Comparison of ENCODE assay signal across 17 cellular contexts in genomic region chr7:39574673-39575349, GRCh38. TPM values are rescaled to one million over a fixed set of nuclear protein-coding genes. Genes with fewer than 3 reads are reported as not detected.
A peak's percentile ranks its signal among the peaks of the same experiment; 100 is the strongest.
DNase-seq lines count a peak whose midpoint lies in the region; ATAC-seq, FAIRE-seq and TF ChIP-seq lines count a peak whose summit lies in the region.
"Had no signal": no experiment of that assay in that cellular context is flagged by ENCODE, and none has a peak within 500 bp of the region (broad histone marks: within the 10 kb centered on the region; RNA-seq: fewer than 3 reads in every experiment).

No MANE protein-coding gene starts in this region.

- H3K79me2 ChIP-seq in endothelial cell of umbilical vein (ENCODE audit: control insufficient read depth, insufficient read depth, low read length): no peaks in the 10 kb centered on the region

- H3K27me3 ChIP-seq in endothelial cell of umbilical vein (ENCODE audit: control insufficient read depth in 2 of 2, insufficient read depth in 2 of 2, low read length in 2 of 2): no peaks in the 10 kb centered on the region
- H3K27me3 ChIP-seq in CD4-positive, alpha-beta memory T cell (ENCODE audit: insufficient read depth, low read length): no peaks in the 10 kb centered on the region
- no peaks in the 10 kb centered on the region for H3K27me3 ChIP-seq in right atrium auricular region
- H3K27me3 ChIP-seq in endodermal cell (ENCODE audit: control insufficient read depth, insufficient read depth, low read length, poor library complexity, severe bottlenecking): no peaks in the 10 kb centered on the region
- H3K27me3 ChIP-seq: BLaER1 treated with 17β-estradiol and CSF1 and Interleukin-3, amounts not matched to agents 10 nM and 100 nM had no signal

- H3K9ac ChIP-seq in endothelial cell of umbilical vein (replicated peaks; ENCODE audit: extremely low read depth, insufficient read depth, low read length) (no peak overlapping the region), endodermal cell (ENCODE audit: extremely low read depth, low read length, poor library complexity, severe bottlenecking) (no peak overlapping the region)
- H3K9ac ChIP-seq: BLaER1 treated with 17β-estradiol and CSF1 and Interleukin-3, amounts not matched to agents 10 nM and 100 nM had no signal

- DNase-seq in activated CD8-positive, alpha-beta T cell treated with anti-CD3 and anti-CD28 coated beads for 36 hours: no peak
- no peak for DNase-seq in activated CD8-positive, alpha-beta T cell treated with anti-CD3 and anti-CD28 coated beads, Interleukin-2, amount 10 ng/mL, durations not matched to agents 7 days and 5 days
- DNase-seq in T-helper 2 cell treated with Interferon-gamma antibody and Interleukin-4, amounts not matched to agents 5 μg/mL and 100 μg/mL, for 36 hours (ENCODE audit: low spot score): no peak
- no peak for DNase-seq in endothelial cell of umbilical vein (ENCODE audit: low read depth, low spot score)
- DNase-seq in CD4-positive, alpha-beta memory T cell: no peak
- no peak for DNase-seq in right atrium auricular region (ENCODE audit: low spot score)
- no peak for DNase-seq in endodermal cell
- DNase-seq: 8988T; Calu3; CD4-positive, alpha-beta T cell; DMS79 treated with DMSO at 0.1 percent for 48 hours; GF-D8; H9 had no signal

- H3K9me3 Mint-ChIP-seq in activated CD8-positive, alpha-beta T cell treated with anti-CD3 and anti-CD28 coated beads for 36 hours: no peaks in the 10 kb centered on the region
- H3K9me3 Mint-ChIP-seq in activated CD8-positive, alpha-beta T cell treated with anti-CD3 and anti-CD28 coated beads, Interleukin-2, amount 10 ng/mL, durations not matched to agents 7 days and 5 days (ENCODE audit: insufficient read depth): no peaks in the 10 kb centered on the region
- no peaks in the 10 kb centered on the region for H3K9me3 Mint-ChIP-seq in T-helper 2 cell treated with Interferon-gamma antibody and Interleukin-4, amounts not matched to agents 5 μg/mL and 100 μg/mL, for 36 hours
- H3K9me3 Mint-ChIP-seq in CD4-positive, alpha-beta memory T cell: no peaks in the 10 kb centered on the region
- H3K9me3 Mint-ChIP-seq in endodermal cell: peaks cover 22% of the 10 kb centered on the region
- H3K9me3 Mint-ChIP-seq: CD4-positive, alpha-beta T cell had no signal

- H3K9me3 ChIP-seq in endothelial cell of umbilical vein (replicated peaks; ENCODE audit: control insufficient read depth, insufficient read depth, low read length): no peaks in the 10 kb centered on the region
- no peaks in the 10 kb centered on the region for H3K9me3 ChIP-seq in CD4-positive, alpha-beta memory T cell (ENCODE audit: control insufficient read depth in 1 of 2, low read length in 2 of 2)
- no peaks in the 10 kb centered on the region for H3K9me3 ChIP-seq in right atrium auricular region
- H3K9me3 ChIP-seq in endodermal cell (ENCODE audit: control insufficient read depth, low read length): peaks cover 14% of the 10 kb centered on the region

- no peak overlapping the region for H3K4me3 ChIP-seq in endothelial cell of umbilical vein (replicated peaks in 1 of 3; ENCODE audit: insufficient read depth in 1 of 3, low read depth in 1 of 3, low read length in 3 of 3)
- H3K4me3 ChIP-seq in CD4-positive, alpha-beta memory T cell (ENCODE audit: low read length in 2 of 2): no peak overlapping the region
- H3K4me3 ChIP-seq in right atrium auricular region: no peak overlapping the region
- no peak overlapping the region for H3K4me3 ChIP-seq in endodermal cell (ENCODE audit: low read length)
- H3K4me3 ChIP-seq: BLaER1 treated with 17β-estradiol and CSF1 and Interleukin-3, amounts not matched to agents 10 nM and 100 nM had no signal

- FAIRE-seq in endothelial cell of umbilical vein (lab: Jason Lieb, UNC): peak; percentile 24
- FAIRE-seq: H1, HTR-8/SVneo had no signal

- no peak overlapping the region for H3K4me3 Mint-ChIP-seq in activated CD8-positive, alpha-beta T cell treated with anti-CD3 and anti-CD28 coated beads for 36 hours
- H3K4me3 Mint-ChIP-seq in activated CD8-positive, alpha-beta T cell treated with anti-CD3 and anti-CD28 coated beads, Interleukin-2, amount 10 ng/mL, durations not matched to agents 7 days and 5 days: no peak overlapping the region
- peak overlapping the region; percentile 8 for H3K4me3 Mint-ChIP-seq in T-helper 2 cell treated with Interferon-gamma antibody and Interleukin-4, amounts not matched to agents 5 μg/mL and 100 μg/mL, for 36 hours
- H3K4me3 Mint-ChIP-seq in CD4-positive, alpha-beta memory T cell: no peak overlapping the region
- H3K4me3 Mint-ChIP-seq in endodermal cell: no peak overlapping the region
- H3K4me3 Mint-ChIP-seq: B cell; CD4-positive, alpha-beta T cell; H9 had no signal

- peak overlapping the region; percentile 35 for H3K27ac Mint-ChIP-seq in activated CD8-positive, alpha-beta T cell treated with anti-CD3 and anti-CD28 coated beads for 36 hours
- no peak overlapping the region for H3K27ac Mint-ChIP-seq in activated CD8-positive, alpha-beta T cell treated with anti-CD3 and anti-CD28 coated beads, Interleukin-2, amount 10 ng/mL, durations not matched to agents 7 days and 5 days
- H3K27ac Mint-ChIP-seq in T-helper 2 cell treated with Interferon-gamma antibody and Interleukin-4, amounts not matched to agents 5 μg/mL and 100 μg/mL, for 36 hours: no peak overlapping the region
- H3K27ac Mint-ChIP-seq in CD4-positive, alpha-beta memory T cell: peak overlapping the region in 2 of 7 donors; percentile 7 to 45
- H3K27ac Mint-ChIP-seq in endodermal cell: no peak overlapping the region
- H3K27ac Mint-ChIP-seq: B cell; CD4-positive, alpha-beta T cell had no signal

- H3K4me1 ChIP-seq in endothelial cell of umbilical vein (ENCODE audit: control insufficient read depth, extremely low read depth, insufficient read depth, low read length) (no peaks in the 10 kb centered on the region), right atrium auricular region (no peaks in the 10 kb centered on the region), endodermal cell (ENCODE audit: control insufficient read depth, insufficient read depth, low read length) (no peaks in the 10 kb centered on the region)
- H3K4me1 ChIP-seq in CD4-positive, alpha-beta memory T cell (ENCODE audit: insufficient read depth, low read length): no peaks in the 10 kb centered on the region
- H3K4me1 ChIP-seq: BLaER1 treated with 17β-estradiol and CSF1 and Interleukin-3, amounts not matched to agents 10 nM and 100 nM had no signal

- no peaks in the 10 kb centered on the region for H3K27me3 Mint-ChIP-seq in activated CD8-positive, alpha-beta T cell treated with anti-CD3 and anti-CD28 coated beads for 36 hours
- no peaks in the 10 kb centered on the region for H3K27me3 Mint-ChIP-seq in activated CD8-positive, alpha-beta T cell treated with anti-CD3 and anti-CD28 coated beads, Interleukin-2, amount 10 ng/mL, durations not matched to agents 7 days and 5 days (ENCODE audit: low read depth)
- H3K27me3 Mint-ChIP-seq in T-helper 2 cell treated with Interferon-gamma antibody and Interleukin-4, amounts not matched to agents 5 μg/mL and 100 μg/mL, for 36 hours (ENCODE audit: low read depth): no peaks in the 10 kb centered on the region
- no peaks in the 10 kb centered on the region for H3K27me3 Mint-ChIP-seq in CD4-positive, alpha-beta memory T cell
- H3K27me3 Mint-ChIP-seq in endodermal cell (ENCODE audit: insufficient read depth): no peaks in the 10 kb centered on the region
- H3K27me3 Mint-ChIP-seq: B cell; CD4-positive, alpha-beta T cell had no signal

- 100% methylated on average over 1 of the region's 2 CpGs; no CpG with 5 or more reads in 1 of the 2 experiments for WGBS in endodermal cell (ENCODE audit: insufficient coverage in 1 of 2, insufficient read length in 1 of 2), 2 experiments

- no peak for TF ChIP-seq CTCF in activated CD8-positive, alpha-beta T cell treated with anti-CD3 and anti-CD28 coated beads for 36 hours (IDR thresholded peaks at IDR 0.05)
- TF ChIP-seq CTCF in endothelial cell of umbilical vein (IDR thresholded peaks at IDR 0.05; ENCODE audit: extremely low read depth in 1 of 2, insufficient read depth in 1 of 2, low read depth in 1 of 2, low read length in 2 of 2) (no peak), right atrium auricular region (IDR thresholded peaks at IDR 0.05) (no peak), endodermal cell (conservative IDR thresholded peaks at IDR 0.05) (no peak)

- H3K27ac ChIP-seq in endothelial cell of umbilical vein (ENCODE audit: insufficient read depth, low read depth, low read length) (no peak overlapping the region), right atrium auricular region (no peak overlapping the region), endodermal cell (ENCODE audit: low read depth, low read length) (no peak overlapping the region)
- H3K27ac ChIP-seq in CD4-positive, alpha-beta memory T cell (ENCODE audit: low read depth, low read length): no peak overlapping the region
- H3K27ac ChIP-seq: BLaER1 treated with 17β-estradiol and CSF1 and Interleukin-3, amounts not matched to agents 10 nM and 100 nM had no signal

- dilution Hi-C loops in endothelial cell of umbilical vein (cut with MboI; ENCODE audit: extremely low pct_ligation_motif_present, low sequenced_read_pairs): no loop called here

- CTCF ChIA-PET in activated CD8-positive, alpha-beta T cell treated with anti-CD3 and anti-CD28 coated beads for 36 hours (lab: Charles Lee): interaction anchor here (11.4 kb wide), 1 partner anchor 171 kb away, joined by 364 read pairs; no protein-coding TSS in a partner anchor
- CTCF ChIA-PET in activated CD8-positive, alpha-beta T cell treated with anti-CD3 and anti-CD28 coated beads, Interleukin-2, amount 10 ng/mL, durations not matched to agents 7 days and 5 days (lab: Charles Lee): interaction anchor here (1.1 to 11.4 kb wide), 2 partner anchors 14 to 169 kb away, joined by 4 to 498 read pairs; no protein-coding TSS in a partner anchor
- CTCF ChIA-PET in endothelial cell of umbilical vein (lab: Charles Lee): interaction anchor here (0.9 kb wide), 1 partner anchor 160 kb away, joined by 3 read pairs; no protein-coding TSS in a partner anchor
- CTCF ChIA-PET in CD4-positive, alpha-beta memory T cell (lab: Charles Lee; ENCODE audit: partially characterized antibody): interaction anchor here (0.9 to 11.4 kb wide), 2 partner anchors 172 to 322 kb away, joined by 6 to 748 read pairs; no protein-coding TSS in a partner anchor

- peaks cover 0 to 8% of the 10 kb centered on the region in 2 experiments for H3K36me3 ChIP-seq in endothelial cell of umbilical vein (ENCODE audit: control insufficient read depth in 2 of 2, extremely low read depth in 1 of 2, insufficient read depth in 2 of 2, low read length in 2 of 2)
- peaks cover 12% of the 10 kb centered on the region for H3K36me3 ChIP-seq in CD4-positive, alpha-beta memory T cell (ENCODE audit: insufficient read depth, low read length)
- H3K36me3 ChIP-seq in right atrium auricular region: peaks cover 28% of the 10 kb centered on the region
- H3K36me3 ChIP-seq in endodermal cell (ENCODE audit: control insufficient read depth, insufficient read depth, low read length): peaks cover 54% of the 10 kb centered on the region

- no TSS peak for BruUV-seq in endothelial cell of umbilical vein (replicated peaks; lab: Mats Ljungman, UMichigan)

- H4K20me1 ChIP-seq in endothelial cell of umbilical vein (replicated peaks; ENCODE audit: control insufficient read depth, extremely low read depth, insufficient read depth, low read length): no peaks in the 10 kb centered on the region

- H2AFZ ChIP-seq in endothelial cell of umbilical vein (ENCODE audit: low read depth, low read length): no peak overlapping the region

- intact Hi-C loops in activated CD8-positive, alpha-beta T cell treated with anti-CD3 and anti-CD28 coated beads for 36 hours (cut with micrococcal nuclease): no loop called here
- intact Hi-C loops in endothelial cell of umbilical vein (cut with micrococcal nuclease): no loop called here
- intact Hi-C loops in CD4-positive, alpha-beta memory T cell (cut with micrococcal nuclease): no loop called here

- POLR2A ChIA-PET in activated CD8-positive, alpha-beta T cell treated with anti-CD3 and anti-CD28 coated beads for 36 hours (lab: Charles Lee): no interaction called here
- POLR2A ChIA-PET in activated CD8-positive, alpha-beta T cell treated with anti-CD3 and anti-CD28 coated beads, Interleukin-2, amount 10 ng/mL, durations not matched to agents 7 days and 5 days (lab: Charles Lee): no interaction called here
- POLR2A ChIA-PET in endothelial cell of umbilical vein (lab: Charles Lee): no interaction called here
- POLR2A ChIA-PET in CD4-positive, alpha-beta memory T cell (lab: Charles Lee; ENCODE audit: partially characterized antibody): interaction anchor here (0.6 kb wide), 1 partner anchor 66 kb away, joined by 3 read pairs; no protein-coding TSS in a partner anchor

- H3K4me1 Mint-ChIP-seq in activated CD8-positive, alpha-beta T cell treated with anti-CD3 and anti-CD28 coated beads for 36 hours (ENCODE audit: low read depth): peaks cover 7% of the 10 kb centered on the region
- peaks cover 8% of the 10 kb centered on the region for H3K4me1 Mint-ChIP-seq in activated CD8-positive, alpha-beta T cell treated with anti-CD3 and anti-CD28 coated beads, Interleukin-2, amount 10 ng/mL, durations not matched to agents 7 days and 5 days (ENCODE audit: low read depth)
- H3K4me1 Mint-ChIP-seq in T-helper 2 cell treated with Interferon-gamma antibody and Interleukin-4, amounts not matched to agents 5 μg/mL and 100 μg/mL, for 36 hours (ENCODE audit: low read depth): peaks cover 16% of the 10 kb centered on the region
- peaks cover 0 to 2% (median under 1%) of the 10 kb centered on the region in 4 donors for H3K4me1 Mint-ChIP-seq in CD4-positive, alpha-beta memory T cell
- H3K4me1 Mint-ChIP-seq in endodermal cell: no peaks in the 10 kb centered on the region
- H3K4me1 Mint-ChIP-seq: B cell, H9 had no signal

- no peak for ATAC-seq in activated CD8-positive, alpha-beta T cell treated with anti-CD3 and anti-CD28 coated beads for 36 hours
- ATAC-seq in activated CD8-positive, alpha-beta T cell treated with anti-CD3 and anti-CD28 coated beads, Interleukin-2, amount 10 ng/mL, durations not matched to agents 7 days and 5 days: no peak

- H3K4me2 ChIP-seq in endothelial cell of umbilical vein (ENCODE audit: insufficient read depth, low read length): no peak overlapping the region
- H3K4me2 ChIP-seq: BLaER1 treated with 17β-estradiol and CSF1 and Interleukin-3, amounts not matched to agents 10 nM and 100 nM had no signal

- no peaks in the 10 kb centered on the region for H3K9me1 ChIP-seq in endothelial cell of umbilical vein (replicated peaks; ENCODE audit: control insufficient read depth, extremely low read depth, insufficient read depth, low read length)

- no peak for TF ChIP-seq POLR2A in endothelial cell of umbilical vein (IDR thresholded peaks at IDR 0.05; ENCODE audit: low read depth, low read length)

- peaks cover 6% of the 10 kb centered on the region for H3K36me3 Mint-ChIP-seq in activated CD8-positive, alpha-beta T cell treated with anti-CD3 and anti-CD28 coated beads for 36 hours (ENCODE audit: low read depth)
- H3K36me3 Mint-ChIP-seq in activated CD8-positive, alpha-beta T cell treated with anti-CD3 and anti-CD28 coated beads, Interleukin-2, amount 10 ng/mL, durations not matched to agents 7 days and 5 days (ENCODE audit: low read depth): peaks cover 24% of the 10 kb centered on the region
- H3K36me3 Mint-ChIP-seq in T-helper 2 cell treated with Interferon-gamma antibody and Interleukin-4, amounts not matched to agents 5 μg/mL and 100 μg/mL, for 36 hours (ENCODE audit: low read depth): peaks cover 9% of the 10 kb centered on the region
- H3K36me3 Mint-ChIP-seq in CD4-positive, alpha-beta memory T cell: peaks cover 10 to 20% of the 10 kb centered on the region in 2 donors
- peaks cover 64% of the 10 kb centered on the region for H3K36me3 Mint-ChIP-seq in endodermal cell (ENCODE audit: low read depth)

RNA-seq across cellular contexts. Expression of gene YAE1, which starts 8.6 kb away (rescaled TPM):
- total RNA-seq in activated CD8-positive, alpha-beta T cell treated with anti-CD3 and anti-CD28 coated beads for 36 hours: 10 to 100 TPM in 1 of 2 experiments, 1 to 10 TPM in 1; 9.6 to 10.9 TPM
- total RNA-seq in activated CD8-positive, alpha-beta T cell treated with anti-CD3 and anti-CD28 coated beads, Interleukin-2, amount 10 ng/mL, durations not matched to agents 7 days and 5 days: 10 to 100 TPM; 10.4 to 10.7 TPM
- total RNA-seq in endothelial cell of umbilical vein: 20.6 and 20.7 TPM in 2 replicates
- 10.6 and 13.3 TPM in 2 replicates for polyA plus RNA-seq in endothelial cell of umbilical vein
- polyA plus RNA-seq in endothelial cell of umbilical vein (2011; cell fraction: cytosol; rRNA removed): 21.6 and 21.8 TPM in 2 replicates
- 13.8 and 18.9 TPM in 2 replicates for polyA plus RNA-seq in endothelial cell of umbilical vein (2011; cell fraction: nucleus; rRNA removed)
- 31.5 and 34.3 TPM in 2 replicates for polyA plus RNA-seq in endothelial cell of umbilical vein (2012)
- 17.1 and 29.9 TPM in 2 replicates for polyA minus RNA-seq in endothelial cell of umbilical vein
- 9.3 TPM for polyA minus RNA-seq in endothelial cell of umbilical vein (2011; cell fraction: cytosol; rRNA and poly(A)+ RNA removed)
- polyA minus RNA-seq in endothelial cell of umbilical vein (2011; cell fraction: nucleus; rRNA and poly(A)+ RNA removed): 13.2 and 20.7 TPM in 2 replicates
- total RNA-seq in CD4-positive, alpha-beta memory T cell: 10 to 100 TPM; 23.4 to 27.5 TPM
- polyA plus RNA-seq in CD4-positive, alpha-beta memory T cell: 10 to 100 TPM; 13.1 to 17.8 TPM
- total RNA-seq in right atrium auricular region: 10 to 100 TPM; 16.3 to 18.6 TPM
- 10 to 100 TPM; 20.9 to 30.0 TPM for total RNA-seq in endodermal cell
- 38.3 TPM for polyA plus RNA-seq in endodermal cell (2013, experiment 1 of 2)
- 33.2 TPM for polyA plus RNA-seq in endodermal cell (2013, experiment 2 of 2)

RNA-seq across cellular contexts. Expression of gene RALA, which starts 48.6 kb away (rescaled TPM):
- total RNA-seq in activated CD8-positive, alpha-beta T cell treated with anti-CD3 and anti-CD28 coated beads for 36 hours: 10 to 100 TPM; 32.5 to 32.8 TPM
- total RNA-seq in activated CD8-positive, alpha-beta T cell treated with anti-CD3 and anti-CD28 coated beads, Interleukin-2, amount 10 ng/mL, durations not matched to agents 7 days and 5 days: 10 to 100 TPM; 32.2 to 33.9 TPM
- total RNA-seq in endothelial cell of umbilical vein (181 and 191 TPM in 2 replicates), right atrium auricular region (10 to 100 TPM; 13.2 to 14.0 TPM), endodermal cell (10 to 100 TPM; 43.9 to 46.4 TPM)
- 81.8 and 91.1 TPM in 2 replicates for polyA plus RNA-seq in endothelial cell of umbilical vein
- 88.8 and 97.8 TPM in 2 replicates for polyA plus RNA-seq in endothelial cell of umbilical vein (2011; cell fraction: cytosol; rRNA removed)
- polyA plus RNA-seq in endothelial cell of umbilical vein (2011; cell fraction: nucleus; rRNA removed): 67.4 and 76.6 TPM in 2 replicates
- 171 and 184 TPM in 2 replicates for polyA plus RNA-seq in endothelial cell of umbilical vein (2012)
- 195 and 198 TPM in 2 replicates for polyA minus RNA-seq in endothelial cell of umbilical vein
- polyA minus RNA-seq in endothelial cell of umbilical vein (2011; cell fraction: cytosol; rRNA and poly(A)+ RNA removed): 25.4 TPM
- polyA minus RNA-seq in endothelial cell of umbilical vein (2011; cell fraction: nucleus; rRNA and poly(A)+ RNA removed): 138 and 223 TPM in 2 replicates
- 10 to 100 TPM; 46.3 to 47.7 TPM for total RNA-seq in CD4-positive, alpha-beta memory T cell
- polyA plus RNA-seq in CD4-positive, alpha-beta memory T cell: 10 to 100 TPM; 31.6 to 50.5 TPM
- 46.2 TPM for polyA plus RNA-seq in endodermal cell (2013, experiment 1 of 2)
- 44.1 TPM for polyA plus RNA-seq in endodermal cell (2013, experiment 2 of 2)
